ENCODE assay signal across 8 cellular contexts in the genomic region with DNA sequence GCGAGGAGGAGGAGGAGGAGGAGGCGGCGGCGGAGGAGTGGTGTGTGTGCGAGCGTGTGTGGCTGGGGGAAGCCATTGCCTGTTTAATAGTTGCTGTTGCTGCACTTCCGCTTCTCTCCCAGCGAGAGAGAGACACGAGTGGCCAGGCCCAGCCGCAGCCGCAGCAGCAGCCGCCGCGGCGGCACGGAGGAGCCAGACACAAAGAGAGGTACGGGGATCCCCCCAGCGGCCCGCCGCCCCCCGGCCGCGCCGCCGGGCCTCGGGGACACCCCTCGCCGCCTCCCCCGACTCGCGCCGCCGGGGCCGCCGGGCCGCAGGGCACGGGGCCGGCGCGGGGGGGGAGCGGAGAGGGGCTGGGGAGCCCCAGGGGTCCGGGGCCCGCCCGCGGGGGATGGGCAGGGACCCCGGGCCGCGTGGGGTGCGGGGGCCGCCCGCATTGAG. TPM values are rescaled to one million over a fixed set of nuclear protein-coding genes. Genes with fewer than 3 reads are reported as not detected.
DNase-seq lines count a peak whose midpoint lies in the region; ATAC-seq and TF ChIP-seq lines count a peak whose summit lies in the region.

A gene (plus strand): TSS at position 75 of the 441 bp plus-strand sequence. CDS start 1,315 bp downstream, outside the sequence.

- H3K27ac ChIP-seq in GM23338 (ENCODE audit: low read depth) (peak within 1 kb of the TSS; percentile 65; the same call in 1 of the 2 replicates), skeletal muscle tissue (ENCODE audit: low read depth, low read length) (peak within 1 kb of the TSS; percentile 86)

- H3F3A ChIP-seq in GM23338 (replicated peaks; ENCODE audit: low read depth) = no peaks in the 10 kb centered on the region; the same call in 1 of the 2 replicates

- H3K4me2 ChIP-seq in GM23338 = peak within 1 kb of the TSS; percentile 91

- peak within 1 kb of the TSS; percentile 94 for H3K4me3 Mint-ChIP-seq in GM23338
- peak within 1 kb of the TSS; percentile 91 to 97 (median 94) for H3K4me3 Mint-ChIP-seq in brain

- H3K36me3 Mint-ChIP-seq in GM23338 (ENCODE audit: low read depth) (peaks cover 32% of the 10 kb centered on the region), brain (peaks cover 9% of the 10 kb centered on the region)

- H3K79me2 ChIP-seq in GM23338 (replicated peaks; ENCODE audit: insufficient read depth) = peaks cover 32% of the 10 kb centered on the region

- peak within 1 kb of the TSS; percentile 80; the same call in 1 of the 2 replicates for H2AFZ ChIP-seq in GM23338

- H3K36me3 ChIP-seq in GM23338 (ENCODE audit: insufficient read depth) (0 out of 2 replicates have a peak, but pooled peaks cover 3% of the 10 kb centered on the region), iPS-15b (ENCODE audit: control insufficient read depth, insufficient read depth, low read length) (no peaks in the 10 kb centered on the region), skeletal muscle tissue (ENCODE audit: control insufficient read depth in 3 of 3, insufficient read depth in 3 of 3, low read length in 3 of 3) (no peaks in the 10 kb centered on the region)

- H3K27ac Mint-ChIP-seq in GM23338 (peak within 1 kb of the TSS; percentile 91), brain (peak within 1 kb of the TSS; percentile 93 to 97 (median 95))

- TF ChIP-seq CTCF in GM23338 (conservative IDR thresholded peaks at IDR 0.05; ENCODE audit: low read depth in 2 of 2) (no peak), brain (conservative IDR thresholded peaks at IDR 0.05) (no peak)

- 0 out of 3 replicates have a peak, but pooled peaks cover 2% of the 10 kb centered on the region for H3K9me3 Mint-ChIP-seq in GM23338
- H3K9me3 Mint-ChIP-seq in brain = no peaks in the 10 kb centered on the region

- H3K27me3 ChIP-seq in GM23338 (ENCODE audit: insufficient read depth) (no peaks in the 10 kb centered on the region; the same call in 1 of the 2 replicates), iPS-15b (ENCODE audit: control insufficient read depth, insufficient read depth, low read length) (peaks cover 8% of the 10 kb centered on the region), skeletal muscle tissue (ENCODE audit: control insufficient read depth in 3 of 3, insufficient read depth in 3 of 3, low read length in 3 of 3) (no peaks in the 10 kb centered on the region)

- peak; percentile 12 for ATAC-seq in GM23338

- no peak within 1 kb of the TSS for H3K9ac ChIP-seq in iPS-15b (ENCODE audit: low read depth, low read length)
- H3K9ac ChIP-seq in skeletal muscle tissue (ENCODE audit: low read depth in 1 of 3, low read length in 3 of 3) = peak within 1 kb of the TSS; percentile 81 to 90 (median 88)

- H3K4me1 Mint-ChIP-seq in GM23338 (peaks cover 55% of the 10 kb centered on the region), brain (peaks cover 42% of the 10 kb centered on the region)

- peak within 1 kb of the TSS; percentile 88 for H3K4me3 ChIP-seq in GM23338
- H3K4me3 ChIP-seq in iPS-15b (ENCODE audit: low read depth, low read length) = peak within 1 kb of the TSS; percentile 71
- H3K4me3 ChIP-seq in skeletal muscle tissue (ENCODE audit: low read length in 3 of 3) = peak within 1 kb of the TSS; percentile 78 to 84 (median 83)

- peak; percentile 64 for TF ChIP-seq POLR2A in GM10847 (IDR thresholded peaks at IDR 0.05; ENCODE audit: extremely low read depth, insufficient read length)

- no peaks in the 10 kb centered on the region for H3K9me2 ChIP-seq in GM23338 (ENCODE audit: insufficient read depth)

- peaks cover 11% of the 10 kb centered on the region for H3K27me3 Mint-ChIP-seq in GM23338 (ENCODE audit: insufficient read depth, low read depth, poor library complexity)
- H3K27me3 Mint-ChIP-seq in brain = peaks cover 21% of the 10 kb centered on the region

- peaks cover 10% of the 10 kb centered on the region for H4K20me1 ChIP-seq in GM23338 (replicated peaks; ENCODE audit: insufficient read depth)

- DNase-seq in GM23338 (ENCODE audit: low spot score) (peak; percentile 63), LHCN-M2 (ENCODE audit: low read depth) (peak; percentile 69), UCSD-AML1 (lab: John Stamatoyannopoulos, UW; ENCODE audit: unreplicated experiment) (peak; percentile 76), retina (no peak)

- H3K9me3 ChIP-seq in iPS-15b (ENCODE audit: control insufficient read depth, insufficient read depth, low read length) (no peaks in the 10 kb centered on the region), skeletal muscle tissue (ENCODE audit: control insufficient read depth in 3 of 3, low read length in 3 of 3) (no peaks in the 10 kb centered on the region)

- peaks cover 47% of the 10 kb centered on the region for H3K4me1 ChIP-seq in GM23338 (ENCODE audit: insufficient read depth)
- peaks cover 15% of the 10 kb centered on the region for H3K4me1 ChIP-seq in iPS-15b (ENCODE audit: control insufficient read depth, insufficient read depth, low read length)
- H3K4me1 ChIP-seq in skeletal muscle tissue (ENCODE audit: control insufficient read depth in 3 of 3, insufficient read depth in 3 of 3, low read length in 3 of 3) = peaks cover 15 to 28% (median 18%) of the 10 kb centered on the region in 3 donors

TF ChIP-seq in GM23338, 12 proteins besides CTCF, POLR2A, EP300 and RAD21:
- TF ChIP-seq ZNF331 (CRISPR knock-in tag; IDR thresholded peaks at IDR 0.05; ENCODE audit: low read depth) (no peak), POLR2AphosphoS5 (IDR thresholded peaks at IDR 0.05; ENCODE audit: low read depth) (peak; percentile 53)

RNA-seq across cellular contexts. Expression of the gene that starts here (rescaled TPM):
- total RNA-seq in GM23338 (2014; rRNA removed; shearing (Covaris generic)) = 113 and 120 TPM in 2 replicates
- polyA plus RNA-seq in GM23338 (2016; fragmentation: Nextera tagmentation; extraction: Ambion mirVana) (39.9 and 41.5 TPM in 2 replicates), brain (ENCODE audit: insufficient read depth, low read depth, low replicate concordance) (53.5 TPM)
- total RNA-seq in LHCN-M2 (2014; rRNA removed) (44.3 and 65.8 TPM in 2 replicates), skeletal muscle tissue (83.0 TPM)
- polyA plus RNA-seq in LHCN-M2 (2012) = 57.4 TPM
